In the genomic region with DNA sequence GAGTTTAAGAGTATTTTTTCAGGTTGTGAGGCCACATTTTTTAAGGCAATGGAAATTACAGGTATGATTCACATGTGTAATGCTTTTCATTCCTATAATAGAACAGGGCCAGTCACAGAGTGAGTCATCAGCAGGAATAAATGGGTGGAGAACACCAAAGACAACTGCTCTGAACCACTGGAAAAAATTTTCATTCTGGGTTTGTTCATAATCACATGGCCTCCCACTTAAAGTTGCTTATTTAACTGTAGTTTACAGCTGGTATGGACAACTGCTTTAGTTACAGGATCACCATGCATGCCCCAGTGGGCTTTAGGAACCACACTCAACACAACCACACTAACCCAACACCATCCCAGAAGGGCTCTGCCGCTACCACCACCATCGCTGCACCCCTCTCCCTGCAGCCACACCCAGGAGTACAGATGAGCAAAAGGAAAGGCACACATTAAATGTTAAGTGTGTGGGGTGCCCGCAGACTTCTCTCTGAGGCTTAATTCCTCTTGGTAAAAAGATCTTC, we compare ENCODE assay signal across 10 cellular contexts.
A peak's percentile ranks its signal among the peaks of the same experiment; 100 is the strongest.
DNase-seq lines count a peak whose midpoint lies in the region; ATAC-seq and TF ChIP-seq lines count a peak whose summit lies in the region.
"Had no signal": no experiment of that assay in that cellular context is flagged by ENCODE, and none has a peak within 500 bp of the region (broad histone marks: within the 10 kb centered on the region; RNA-seq: fewer than 3 reads in every experiment).

No MANE protein-coding gene starts in this region.

- no peak overlapping the region for H3K56ac ChIP-seq in H9 (ENCODE audit: insufficient read length, low read depth, low read length)

- no peak overlapping the region for H2AFZ ChIP-seq in H9 (ENCODE audit: low read length)

- H3K23ac ChIP-seq in H9 (ENCODE audit: insufficient read length, low read depth, low read length): no peak overlapping the region

- H3K27me3 ChIP-seq in H9 (ENCODE audit: insufficient read depth, low read length): no peaks in the 10 kb centered on the region

- peak overlapping the region; percentile 7 to 90 (median 84); a peak in 5 of 7 replicates for H3K27ac Mint-ChIP-seq in H9

- no peak for TF ChIP-seq CTCF in H9 (conservative IDR thresholded peaks at IDR 0.05)

- no peaks in the 10 kb centered on the region for H3K9me3 Mint-ChIP-seq in H9

- no peaks in the 10 kb centered on the region for H3K9me3 ChIP-seq in H9 (ENCODE audit: control insufficient read depth, low read depth, low read length)
- H3K9me3 ChIP-seq: lower lobe of right lung had no signal

- H3K23me2 ChIP-seq in H9 (ENCODE audit: insufficient read length, low read depth, low read length, poor library complexity, severe bottlenecking): no peaks in the 10 kb centered on the region

- no peak overlapping the region for H3K4me2 ChIP-seq in H9 (ENCODE audit: insufficient read depth, insufficient read length, low read length)

- H3K4me1 Mint-ChIP-seq in H9: peaks cover 68 to 76% of the 10 kb centered on the region in 2 experiments

- H3K9ac ChIP-seq in H9 (ENCODE audit: extremely low read depth, insufficient read length, low read length): no peak overlapping the region

- no peak overlapping the region for H3K4ac ChIP-seq in H9 (ENCODE audit: low read depth, low read length)

- peaks cover 9% of the 10 kb centered on the region; the same call in 1 of the 2 replicates for H3K79me2 ChIP-seq in H9 (ENCODE audit: insufficient read depth, low read length)

- no CpG with 5 or more reads among the region's 3 CpGs for WGBS in H9 (ENCODE audit: extremely low coverage, insufficient read length, low lambda C conversion rate)

- no peak overlapping the region for H4K91ac ChIP-seq in H9 (ENCODE audit: insufficient read length, low read depth, low read length)

- no peak overlapping the region for H3K14ac ChIP-seq in H9 (ENCODE audit: insufficient read depth, low read length)

- H3T11ph ChIP-seq in H9 (ENCODE audit: low read length): no peak overlapping the region

- H3K79me1 ChIP-seq in H9 (ENCODE audit: insufficient read depth, low read depth, low read length, poor library complexity, severe bottlenecking): peaks cover 3% of the 10 kb centered on the region

- no peak overlapping the region for H3K18ac ChIP-seq in H9 (ENCODE audit: insufficient read length, low read depth, low read length)

- no peak overlapping the region for H2BK20ac ChIP-seq in H9 (ENCODE audit: low read depth, low read length, poor library complexity, severe bottlenecking)

- peaks cover 15% of the 10 kb centered on the region for H3K4me1 ChIP-seq in H9 (ENCODE audit: insufficient read depth, low read length)

- H3K4me3 Mint-ChIP-seq in H9: no peak overlapping the region

- H4K5ac ChIP-seq in H9 (ENCODE audit: insufficient read length, low read depth, low read length): no peak overlapping the region

- no peak overlapping the region for H2BK12ac ChIP-seq in H9 (ENCODE audit: insufficient read length, low read depth, low read length)

- no peak overlapping the region for H2BK120ac ChIP-seq in H9 (ENCODE audit: low read depth, low read length, poor library complexity, severe bottlenecking)

- H4K20me1 ChIP-seq in H9 (ENCODE audit: control insufficient read depth, insufficient read depth, insufficient read length): no peaks in the 10 kb centered on the region

- H2AK5ac ChIP-seq in H9 (ENCODE audit: insufficient read length, low read length): no peak overlapping the region

- H2BK5ac ChIP-seq in H9 (ENCODE audit: insufficient read length, low read length): no peak overlapping the region

- H2BK15ac ChIP-seq in H9 (ENCODE audit: low read depth, low read length): no peak overlapping the region

- no peaks in the 10 kb centered on the region for H3K27me3 Mint-ChIP-seq in H9 (ENCODE audit: low read depth)

- no peaks in the 10 kb centered on the region; a peak in 1 of 7 replicates for H3K36me3 Mint-ChIP-seq in H9 (ENCODE audit: insufficient read depth in 1 of 3, low read depth in 3 of 3)

- no peak overlapping the region for H4K8ac ChIP-seq in H9 (replicated peaks; ENCODE audit: insufficient read length, low read depth, low read length)

- no peak for ATAC-seq in GM18498 (IDR thresholded peaks at IDR 0.05; ENCODE audit: unreplicated experiment)
- no peak for ATAC-seq in HG03521 (IDR thresholded peaks at IDR 0.05; ENCODE audit: unreplicated experiment)

- peak; percentile 88 for DNase-seq in A172 (ENCODE audit: low spot score)
- no peak for DNase-seq in H9
- peak; percentile 69 for DNase-seq in amniotic stem cell (lab: John Stamatoyannopoulos, UW)
- peak; percentile 54 for DNase-seq in kidney glomerular epithelial cell (lab: John Stamatoyannopoulos, UW)
- DNase-seq in substantia nigra (lab: John Stamatoyannopoulos, UW): no peak
- DNase-seq in activated CD4-positive, CD25-positive, alpha-beta regulatory T cell treated with anti-CD3 and anti-CD28 coated beads, Interleukin-2, amount 50 U/mL, for 72 hours: no peak
- DNase-seq: lower lobe of right lung, NCI-H1105 treated with DMSO at 0.1 percent for 48 hours had no signal

- H3K27ac ChIP-seq in H9 (ENCODE audit: insufficient read length, low read depth, low read length): no peak overlapping the region
- no peak overlapping the region for H3K27ac ChIP-seq in substantia nigra (ENCODE audit: low read depth, low read length, poor library complexity, severe bottlenecking)
- H3K27ac ChIP-seq: lower lobe of right lung had no signal

Comparison
In these comparisons a context has a peak if more than half of its experiments do, and no peak if none do; other contexts are left out.
1. DNase-seq: peak in A172 (single experiment), amniotic stem cell (single experiment) and kidney glomerular epithelial cell (single experiment); none in H9 (single experiment), substantia nigra (0 of 49) and activated CD4-positive, CD25-positive, alpha-beta regulatory T cell treated with anti-CD3 and anti-CD28 coated beads, Interleukin-2, amount 50 U/mL, for 72 hours (single experiment).